5 cellular contexts compared by ENCODE assay signal in the genomic region with DNA sequence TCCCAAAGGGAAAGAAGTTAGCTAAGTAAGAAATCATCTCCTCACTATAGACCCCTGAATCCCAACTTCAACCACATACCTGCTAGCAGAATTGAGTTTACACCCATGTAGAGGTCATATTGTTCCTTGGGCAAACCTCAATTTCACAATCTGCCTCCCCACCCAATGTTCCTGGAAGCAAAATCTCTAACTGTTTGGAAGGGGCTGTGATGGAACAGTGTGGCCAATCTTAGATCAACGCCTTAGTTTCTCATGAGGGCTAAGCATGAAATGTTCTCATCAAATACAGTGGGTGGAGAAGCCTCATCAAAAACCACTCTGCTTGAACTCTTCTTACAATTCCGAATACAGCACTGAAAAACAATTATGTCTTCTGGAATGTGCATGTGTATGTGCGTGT.
"Had no signal": no experiment of that assay in that cellular context is flagged by ENCODE, and none has a peak within 500 bp of the region (broad histone marks: within the 10 kb centered on the region; RNA-seq: fewer than 3 reads in every experiment).

No MANE protein-coding gene starts in this region.

- H3K27ac ChIP-seq: HL-60 had no signal

- H3K4me3 ChIP-seq: K562 had no signal

- H3K27ac Mint-ChIP-seq: IgD-negative memory B cell had no signal

- H3K36me3 Mint-ChIP-seq: IgD-negative memory B cell had no signal

- H3K4me3 Mint-ChIP-seq: IgD-negative memory B cell had no signal

- DNase-seq: IMR-90 had no signal

- ATAC-seq: HepG2, K562 had no signal
